10 cellular contexts compared by ENCODE assay signal in genomic region chr12:26748412-26748740, GRCh38.
A peak's percentile ranks its signal among the peaks of the same experiment; 100 is the strongest.
DNase-seq lines count a peak whose midpoint lies in the region; ATAC-seq and TF ChIP-seq lines count a peak whose summit lies in the region.
"Had no signal": no experiment of that assay in that cellular context is flagged by ENCODE, and none has a peak within 500 bp of the region (broad histone marks: within the 10 kb centered on the region; RNA-seq: fewer than 3 reads in every experiment).

No MANE protein-coding gene starts in this region.

- no peak for TF ChIP-seq POLR2A in esophagus squamous epithelium (IDR thresholded peaks at IDR 0.05)

- intact Hi-C loops in heart right ventricle (cut with DNase I) (loop anchor here in 1 of 10 donors (5.0 kb wide), 1 partner anchor 49 kb away; no protein-coding TSS in a partner anchor), esophagus squamous epithelium (cut with DNase I) (no loop called here)

- 0 out of 2 replicates have a peak, but pooled peaks cover 5% of the 10 kb centered on the region for H3K79me2 ChIP-seq in MM.1S (ENCODE audit: low read length)
- H3K79me2 ChIP-seq in hepatocyte, result peaks cover 29% of the 10 kb centered on the region

- peak; percentile 8 for ATAC-seq in GM18511 (IDR thresholded peaks at IDR 0.05; ENCODE audit: unreplicated experiment)
- ATAC-seq in GM21515 (IDR thresholded peaks at IDR 0.05; ENCODE audit: unreplicated experiment), result peak; percentile 13
- ATAC-seq in heart right ventricle, result no peak

- H3K4me1 ChIP-seq in MM.1S (ENCODE audit: low read length) (peaks cover 24% of the 10 kb centered on the region), hepatocyte (ENCODE audit: insufficient read depth) (peaks cover 18% of the 10 kb centered on the region), heart right ventricle (peaks cover 0 to 48% (median 7%) of the 10 kb centered on the region in 9 donors), esophagus squamous epithelium (peaks cover 6 to 71% (median 11%) of the 10 kb centered on the region in 3 donors)

- H3K27me3 ChIP-seq in MM.1S (replicated peaks; ENCODE audit: insufficient read depth, low read length) (no peaks in the 10 kb centered on the region), hepatocyte (no peaks in the 10 kb centered on the region), heart right ventricle (no peaks in the 10 kb centered on the region), esophagus squamous epithelium (no peaks in the 10 kb centered on the region)

- no peaks in the 10 kb centered on the region for H3K36me3 ChIP-seq in MM.1S (replicated peaks; ENCODE audit: insufficient read depth, low read length)
- H3K36me3 ChIP-seq in hepatocyte (replicated peaks; ENCODE audit: insufficient read depth, low read depth), result no peaks in the 10 kb centered on the region
- no peaks in the 10 kb centered on the region for H3K36me3 ChIP-seq in heart right ventricle
- no peaks in the 10 kb centered on the region for H3K36me3 ChIP-seq in esophagus squamous epithelium
- H3K36me3 ChIP-seq: thoracic aorta had no signal

- DNase-seq in MM.1S (no peak), hepatocyte (ENCODE audit: low spot score) (no peak), NCI-H510A treated with DMSO at 0.1 percent for 48 hours (lab: John Stamatoyannopoulos, UW) (no peak), heart right ventricle (no peak), esophagus squamous epithelium (lab: John Stamatoyannopoulos, UW) (no peak), UCSD-AML1 (lab: John Stamatoyannopoulos, UW; ENCODE audit: unreplicated experiment) (no peak)
- DNase-seq: activated T-cell treated with anti-CD3 and anti-CD28 coated beads, Interleukin-2, amount 50 U/mL, for 1 hour had no signal

- H3F3A ChIP-seq in MM.1S (ENCODE audit: insufficient read depth, low read length), result no peaks in the 10 kb centered on the region; the same call in 1 of the 2 replicates

- peak overlapping the region; percentile 28; the same call in 1 of the 2 replicates for H3K4me2 ChIP-seq in MM.1S (ENCODE audit: low read depth, low read length)
- no peak overlapping the region for H3K4me2 ChIP-seq in hepatocyte

- H3K4me3 ChIP-seq in MM.1S (ENCODE audit: low read length), result no peak overlapping the region
- no peak overlapping the region for H3K4me3 ChIP-seq in hepatocyte
- H3K4me3 ChIP-seq in heart right ventricle, result no peak overlapping the region
- no peak overlapping the region for H3K4me3 ChIP-seq in esophagus squamous epithelium
- H3K4me3 ChIP-seq: thoracic aorta had no signal

- H3K27ac ChIP-seq in MM.1S (ENCODE audit: low read length), result no peak overlapping the region
- peak overlapping the region; percentile 53 for H3K27ac ChIP-seq in hepatocyte
- no peak overlapping the region for H3K27ac ChIP-seq in heart right ventricle
- peak overlapping the region in 2 of 4 donors; percentile 30 to 43 for H3K27ac ChIP-seq in esophagus squamous epithelium
- H3K27ac ChIP-seq: thoracic aorta had no signal

- H2AFZ ChIP-seq in MM.1S (ENCODE audit: low read length), result no peak overlapping the region
- no peak overlapping the region for H2AFZ ChIP-seq in hepatocyte

- H4K20me1 ChIP-seq in MM.1S (ENCODE audit: insufficient read depth, low read length) (no peaks in the 10 kb centered on the region), hepatocyte (ENCODE audit: insufficient read depth, poor library complexity, severe bottlenecking) (no peaks in the 10 kb centered on the region)

- H3K9me3 ChIP-seq in MM.1S (replicated peaks; ENCODE audit: insufficient read depth, low read length) (no peaks in the 10 kb centered on the region), hepatocyte (ENCODE audit: low read depth) (no peaks in the 10 kb centered on the region), heart right ventricle (no peaks in the 10 kb centered on the region), esophagus squamous epithelium (no peaks in the 10 kb centered on the region)
- H3K9me3 ChIP-seq: thoracic aorta had no signal

- no peak overlapping the region for H3K9ac ChIP-seq in MM.1S (ENCODE audit: low read length)

- 86% methylated on average over 2 of the region's 2 CpGs for WGBS in hepatocyte (ENCODE audit: low lambda C conversion rate, missing lambda C conversion rate)
- WGBS in heart right ventricle, 2 donors, result 65 to 86% methylated on average over 2 of the region's 2 CpGs
- WGBS in esophagus squamous epithelium, 2 donors, result 60 to 70% methylated on average over 2 of the region's 2 CpGs

- no peaks in the 10 kb centered on the region for H3K9me2 ChIP-seq in MM.1S (replicated peaks; ENCODE audit: insufficient read depth, low read length)
- no peaks in the 10 kb centered on the region for H3K9me2 ChIP-seq in hepatocyte (replicated peaks; ENCODE audit: insufficient read depth)

- no peak for TF ChIP-seq CTCF in MM.1S (IDR thresholded peaks at IDR 0.05; ENCODE audit: low read length)
- TF ChIP-seq CTCF in hepatocyte (IDR thresholded peaks at IDR 0.05; ENCODE audit: poor library complexity), result no peak
- no peak for TF ChIP-seq CTCF in heart right ventricle (IDR thresholded peaks at IDR 0.05)
- no peak for TF ChIP-seq CTCF in esophagus squamous epithelium (IDR thresholded peaks at IDR 0.05)

Comparison
In these comparisons a context has a peak if more than half of its experiments do, and no peak if none do; other contexts are left out.
1. ATAC-seq: peak in GM18511 (single experiment) and GM21515 (single experiment); none in heart right ventricle (0 of 8).